Comparison of ENCODE assay signal across 7 cellular contexts in the genomic region with DNA sequence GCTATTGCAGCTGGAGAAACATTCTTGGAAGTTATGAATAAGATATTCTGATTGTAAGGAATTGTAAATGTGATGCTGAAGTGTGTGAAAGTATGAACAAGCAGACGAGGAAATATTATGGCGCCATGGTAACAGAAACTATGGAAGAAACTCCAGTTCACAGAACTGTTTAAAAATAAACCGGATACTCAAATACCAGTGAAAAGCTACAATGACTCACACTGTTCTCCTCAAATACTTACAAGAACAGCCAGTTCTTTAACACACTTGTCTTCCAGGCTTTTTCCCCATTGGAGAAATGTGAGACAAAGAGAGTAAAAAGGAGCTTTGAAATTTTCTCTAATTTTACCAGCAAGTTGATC.
DNase-seq lines count a peak whose midpoint lies in the region; ATAC-seq and TF ChIP-seq lines count a peak whose summit lies in the region.

No MANE protein-coding gene starts in this region.

- H3K4me3 Mint-ChIP-seq in WTC11 = no peak overlapping the region

- peaks cover 81% of the 10 kb centered on the region for H3K79me2 ChIP-seq in HCT116 (ENCODE audit: insufficient read depth, low read length)

- no peak overlapping the region for H3K4me3 ChIP-seq in HCT116 (replicated peaks in 1 of 2; ENCODE audit: low read depth in 1 of 2, low read length in 2 of 2)
- peak overlapping the region in 1 of 2 donors; percentile 29 for H3K4me3 ChIP-seq in foreskin fibroblast (ENCODE audit: low read depth in 1 of 2, low read length in 2 of 2)

- intact Hi-C loops in HCT116 (cut with micrococcal nuclease) (loop anchor here (10.0 kb wide), 1 partner anchor 161 kb away; no protein-coding TSS in a partner anchor), left colon (cut with DNase I, micrococcal nuclease) (no loop called here)

- no TSS peak for BruUV-seq in HCT116 (replicated peaks; lab: Mats Ljungman, UMichigan)

- no peak overlapping the region for H2AFZ ChIP-seq in HCT116 (ENCODE audit: low read depth, low read length, poor library complexity, severe bottlenecking)

- CTCF ChIA-PET in HCT116 (lab: Charles Lee) (no interaction called here), WTC11 (lab: Charles Lee) (interaction anchor here (0.7 to 1.9 kb wide), 2 partner anchors 66 to 126 kb away, joined by 5 to 6 read pairs; no protein-coding TSS in a partner anchor)

- no peaks in the 10 kb centered on the region for H3K27me3 ChIP-seq in HCT116 (ENCODE audit: insufficient read depth, low read length)

- no peak for TF ChIP-seq CTCF in HCT116 (IDR thresholded peaks at IDR 0.05 in 2 of 3, conservative IDR thresholded peaks at IDR 0.05 in 1 of 3; ENCODE audit: borderline replicate concordance in 1 of 3, insufficient read depth in 1 of 3, low read depth in 2 of 3, low read length in 2 of 3)
- TF ChIP-seq CTCF in WTC11 (IDR thresholded peaks at IDR 0.05) = no peak
- TF ChIP-seq CTCF in foreskin fibroblast (IDR thresholded peaks at IDR 0.05; ENCODE audit: low read depth, low read length) = no peak

- peaks cover 28 to 56% of the 10 kb centered on the region in 2 experiments for H3K4me1 ChIP-seq in HCT116 (ENCODE audit: control insufficient read depth in 1 of 2, insufficient read depth in 2 of 2, low read length in 2 of 2)

- H3K9me3 ChIP-seq in HCT116 (ENCODE audit: control insufficient read depth in 1 of 2, insufficient read depth in 1 of 2, low read depth in 1 of 2, low read length in 2 of 2) = no peaks in the 10 kb centered on the region

- no peaks in the 10 kb centered on the region for H3K36me3 Mint-ChIP-seq in WTC11

- H3K9me2 ChIP-seq in HCT116 (ENCODE audit: insufficient read depth) = no peaks in the 10 kb centered on the region

- no peak for TF ChIP-seq POLR2A in HCT116 (IDR thresholded peaks at IDR 0.05; ENCODE audit: borderline replicate concordance, extremely low read depth, insufficient read depth, insufficient read length)

- POLR2A ChIA-PET in HCT116 (lab: Charles Lee) = interaction anchor here (0.6 kb wide), 1 partner anchor 62 kb away, joined by 3 read pairs; no protein-coding TSS in a partner anchor
- POLR2A ChIA-PET in WTC11 (lab: Charles Lee) = no interaction called here

- H3K4me1 Mint-ChIP-seq in WTC11 = peaks cover 36% of the 10 kb centered on the region

- H3K36me3 ChIP-seq in HCT116 (ENCODE audit: control insufficient read depth in 1 of 2, insufficient read depth in 2 of 2, low read length in 2 of 2) = no peaks in the 10 kb centered on the region

- no peaks in the 10 kb centered on the region for H4K20me1 ChIP-seq in HCT116 (ENCODE audit: insufficient read depth)

- no peak for TF ChIP-seq RAD21 in HCT116 (IDR thresholded peaks at IDR 0.05; ENCODE audit: low read depth)

- DNase-seq in HCT116 (ENCODE audit: low read depth, low spot score) = no peak
- DNase-seq in WTC11 (ENCODE audit: low spot score) = no peak
- DNase-seq in foreskin fibroblast = peak; percentile 72 to 81
- peak; percentile 93 for DNase-seq in pulmonary artery endothelial cell (ENCODE audit: low read depth, low spot score)
- no peak for DNase-seq in left colon
- DNase-seq in left lobe of liver (ENCODE audit: low spot score) = no peak

- no peaks in the 10 kb centered on the region for H3K27me3 Mint-ChIP-seq in WTC11 (ENCODE audit: low read depth)

- no peak overlapping the region for H3K27ac ChIP-seq in HCT116 (ENCODE audit: low read depth, low read length)

- H3K27ac Mint-ChIP-seq in WTC11 = peak overlapping the region; percentile 38; the same call in 1 of the 2 replicates

- RAD21 ChIA-PET in HCT116 (lab: Charles Lee; ENCODE audit: low non-redundant PET in 1 of 2, low total read pairs in 2 of 2, uncharacterized antibody in 2 of 2, unreplicated experiment in 2 of 2) = no interaction called here

- no peak for ATAC-seq in HCT116
- ATAC-seq in WTC11 = no peak
- ATAC-seq in left colon = no peak
- no peak for ATAC-seq in GM21381 (IDR thresholded peaks at IDR 0.05; ENCODE audit: unreplicated experiment)
- no peak for ATAC-seq in left lobe of liver

- no peaks in the 10 kb centered on the region for H3K9me3 Mint-ChIP-seq in WTC11

- no peak overlapping the region for H3K9ac ChIP-seq in HCT116 (ENCODE audit: low read length)

- peak overlapping the region; percentile 10 for H3K4me2 ChIP-seq in HCT116 (ENCODE audit: low read length)

TF ChIP-seq in HCT116, 20 proteins besides CTCF, POLR2A, EP300 and RAD21:
- TF ChIP-seq POLR2AphosphoS5 (IDR thresholded peaks at IDR 0.05; ENCODE audit: low read depth, low read length) = no peak

TF ChIP-seq in WTC11, 78 proteins besides CTCF, POLR2A, EP300 and RAD21:
- TF ChIP-seq, protein P1, sequence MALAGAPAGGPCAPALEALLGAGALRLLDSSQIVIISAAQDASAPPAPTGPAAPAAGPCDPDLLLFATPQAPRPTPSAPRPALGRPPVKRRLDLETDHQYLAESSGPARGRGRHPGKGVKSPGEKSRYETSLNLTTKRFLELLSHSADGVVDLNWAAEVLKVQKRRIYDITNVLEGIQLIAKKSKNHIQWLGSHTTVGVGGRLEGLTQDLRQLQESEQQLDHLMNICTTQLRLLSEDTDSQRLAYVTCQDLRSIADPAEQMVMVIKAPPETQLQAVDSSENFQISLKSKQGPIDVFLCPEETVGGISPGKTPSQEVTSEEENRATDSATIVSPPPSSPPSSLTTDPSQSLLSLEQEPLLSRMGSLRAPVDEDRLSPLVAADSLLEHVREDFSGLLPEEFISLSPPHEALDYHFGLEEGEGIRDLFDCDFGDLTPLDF (CRISPR knock-in tag; IDR thresholded peaks at IDR 0.05) = no peak
- TF ChIP-seq CBFB (CRISPR knock-in tag; IDR thresholded peaks at IDR 0.05; ENCODE audit: low read depth) (no peak), JUN (CRISPR knock-in tag; IDR thresholded peaks at IDR 0.05) (no peak), RORB (CRISPR knock-in tag; IDR thresholded peaks at IDR 0.05) (no peak)

Comparison
In these comparisons a context has a peak if more than half of its experiments do, and no peak if none do; other contexts are left out.
1. DNase-seq: peak in foreskin fibroblast (2 of 2) and pulmonary artery endothelial cell (single experiment); none in HCT116 (single experiment), WTC11 (single experiment), left colon (0 of 2) and left lobe of liver (single experiment).